Comparison of ENCODE assay signal across 9 cellular contexts in genomic region chr7:25216837-25217236, GRCh38. TPM values are rescaled to one million over a fixed set of nuclear protein-coding genes. Genes with fewer than 3 reads are reported as not detected.
DNase-seq lines count a peak whose midpoint lies in the region; ATAC-seq and TF ChIP-seq lines count a peak whose summit lies in the region.
"Had no signal": no experiment of that assay in that cellular context is flagged by ENCODE, and none has a peak within 500 bp of the region (broad histone marks: within the 10 kb centered on the region; RNA-seq: fewer than 3 reads in every experiment).

No MANE protein-coding gene starts in this region.

- TF ChIP-seq CTCF in Calu3 (IDR thresholded peaks at IDR 0.05; ENCODE audit: unreplicated experiment) (peak; percentile 84), HL-60 (IDR thresholded peaks at IDR 0.05; ENCODE audit: insufficient read depth, low read length) (peak; percentile 32)

- ATAC-seq in naive B cell (ENCODE audit: low read depth in 2 of 2) (peak in 1 of 2 donors; percentile 30), GM21723 (IDR thresholded peaks at IDR 0.05; ENCODE audit: unreplicated experiment) (no peak), HG02884 (IDR thresholded peaks at IDR 0.05; ENCODE audit: unreplicated experiment) (no peak)

- H3K4me1 Mint-ChIP-seq in Calu3 (ENCODE audit: low read depth, unreplicated experiment) (no peaks in the 10 kb centered on the region), naive B cell (no peaks in the 10 kb centered on the region)

- DNase-seq in Calu3, result no peak
- peak in 1 of 2 experiments; percentile 13 for DNase-seq in HL-60 (ENCODE audit: low read depth in 1 of 2, low spot score in 1 of 2)
- peak; percentile 42 for DNase-seq in NOMO-1 treated with DMSO at 0.1 percent for 48 hours (lab: John Stamatoyannopoulos, UW; ENCODE audit: unreplicated experiment)
- DNase-seq in dermis blood vessel endothelial cell, result peak; percentile 73
- peak; percentile 27 for DNase-seq in naive B cell
- no peak for DNase-seq in activated CD8-positive, alpha-beta memory T cell treated with anti-CD3 and anti-CD28 coated beads for 24 hours

- no peak overlapping the region for H3K4me3 Mint-ChIP-seq in Calu3 (ENCODE audit: low read depth, unreplicated experiment)
- H3K4me3 Mint-ChIP-seq in naive B cell, result no peak overlapping the region

- H3K27ac Mint-ChIP-seq in Calu3 (ENCODE audit: unreplicated experiment) (no peak overlapping the region), naive B cell (no peak overlapping the region)

- CTCF ChIA-PET in Calu3 (lab: Charles Lee), result interaction anchor here (0.7 to 3.1 kb wide), 8 partner anchors 8 to 92 kb away, joined by 4 to 45 read pairs (median 8); partner anchors contain the start of gene CYCS

- no peak overlapping the region for H3K4me3 ChIP-seq in HL-60 (replicated peaks; ENCODE audit: insufficient read depth, low read length)
- H3K4me3 ChIP-seq: SJCRH30 had no signal

- H3K36me3 Mint-ChIP-seq in Calu3 (ENCODE audit: insufficient read depth, unreplicated experiment) (no peaks in the 10 kb centered on the region), naive B cell (peaks cover 0 to 5% of the 10 kb centered on the region in 2 donors)

- intact Hi-C loops in Calu3 (cut with micrococcal nuclease; ENCODE audit: unreplicated experiment), result loop anchor here (1.0 to 10.0 kb wide), 2 partner anchors 37 to 52 kb away; a partner anchor contains a TSS

- H3K27me3 Mint-ChIP-seq in Calu3 (ENCODE audit: unreplicated experiment) (peaks cover 37% of the 10 kb centered on the region), naive B cell (peaks cover 16 to 49% (median 37%) of the 10 kb centered on the region in 3 donors)

- H3K27ac ChIP-seq in HL-60 (replicated peaks), result no peak overlapping the region
- H3K27ac ChIP-seq: SJCRH30 had no signal

- no peaks in the 10 kb centered on the region for H3K27me3 ChIP-seq in HL-60 (ENCODE audit: insufficient read depth, poor library complexity, severe bottlenecking)

- H3K9me3 Mint-ChIP-seq in Calu3 (ENCODE audit: low read depth, unreplicated experiment), result no peaks in the 10 kb centered on the region
- no peaks in the 10 kb centered on the region for H3K9me3 Mint-ChIP-seq in naive B cell

- BruUV-seq in Calu3 (replicated peaks; lab: Mats Ljungman, UMichigan), result no TSS peak

RNA-seq across cellular contexts. Expression of gene NPVF, which starts 11.4 kb away (rescaled TPM):
- not detected in 2 replicates for total RNA-seq in Calu3 (2022)
- total RNA-seq in dermis blood vessel endothelial cell, result not detected in 2 replicates
- polyA plus RNA-seq in naive B cell (ENCODE audit: low read depth in 6 of 6), result not detected
- total RNA-seq: SJCRH30 had no signal

Comparison
In these comparisons a context has a peak if more than half of its experiments do, and no peak if none do; other contexts are left out.
1. DNase-seq: peak in NOMO-1 treated with DMSO at 0.1 percent for 48 hours (single experiment), dermis blood vessel endothelial cell (single experiment) and naive B cell (single experiment); none in Calu3 (single experiment) and activated CD8-positive, alpha-beta memory T cell treated with anti-CD3 and anti-CD28 coated beads for 24 hours (single experiment).